ENCODE assay signal across 15 cellular contexts in genomic region chr15:69637818-69638217, GRCh38.
A peak's percentile ranks its signal among the peaks of the same experiment; 100 is the strongest.
DNase-seq lines count a peak whose midpoint lies in the region; ATAC-seq lines count a peak whose summit lies in the region.
"Had no signal": no experiment of that assay in that cellular context is flagged by ENCODE, and none has a peak within 500 bp of the region (broad histone marks: within the 10 kb centered on the region; RNA-seq: fewer than 3 reads in every experiment).

No MANE protein-coding gene starts in this region.

- H3K27me3 Mint-ChIP-seq in T-helper 2 cell treated with Interferon-gamma antibody and Interleukin-4, amounts not matched to agents 5 μg/mL and 100 μg/mL, for 36 hours (ENCODE audit: low read depth) = peaks cover 38% of the 10 kb centered on the region
- peaks cover 15% of the 10 kb centered on the region for H3K27me3 Mint-ChIP-seq in activated T-cell treated with anti-CD3 and anti-CD28 coated beads, Interleukin-2, amount 50 U/mL, for 24 hours
- H3K27me3 Mint-ChIP-seq in activated T-cell treated with anti-CD3 and anti-CD28 coated beads, Interleukin-2, amount 50 U/mL, for 4 hours (ENCODE audit: low read depth) = peaks cover 6% of the 10 kb centered on the region
- H3K27me3 Mint-ChIP-seq in activated naive CD4-positive, alpha-beta T cell treated with anti-CD3 and anti-CD28 coated beads, Interleukin-2, amount 10 ng/mL, durations not matched to agents 7 days and 5 days = peaks cover 33% of the 10 kb centered on the region

- no peak for ATAC-seq in activated T-cell treated with anti-CD3 and anti-CD28 coated beads, Interleukin-2, amount 50 U/mL, for 4 hours
- no peak for ATAC-seq in GM19351 (IDR thresholded peaks at IDR 0.05; ENCODE audit: unreplicated experiment)
- ATAC-seq: CD8-positive, alpha-beta T cell had no signal

- CTCF ChIA-PET in activated naive CD4-positive, alpha-beta T cell treated with anti-CD3 and anti-CD28 coated beads, Interleukin-2, amount 10 ng/mL, durations not matched to agents 7 days and 5 days (lab: Charles Lee) = no interaction called here

- DNase-seq in T-helper 2 cell treated with Interferon-gamma antibody and Interleukin-4, amounts not matched to agents 5 μg/mL and 100 μg/mL, for 36 hours (ENCODE audit: low spot score) = no peak
- DNase-seq in T-helper 2 cell (no peak), islet precursor cell (peak; percentile 15)
- peak; percentile 21 for DNase-seq in activated T-cell treated with anti-CD3 and anti-CD28 coated beads, Interleukin-2, amount 50 U/mL, for 24 hours
- DNase-seq in activated T-cell treated with anti-CD3 and anti-CD28 coated beads, Interleukin-2, amount 50 U/mL, for 4 hours = no peak
- DNase-seq in activated naive CD4-positive, alpha-beta T cell treated with anti-CD3 and anti-CD28 coated beads, Interleukin-2, amount 10 ng/mL, durations not matched to agents 7 days and 5 days = no peak
- DNase-seq: CD4-positive, CD25-positive, alpha-beta regulatory T cell; CD8-positive, alpha-beta T cell; DMS53; DMS79 treated with DMSO at 0.1 percent for 48 hours; GF-D8; GOT3; HFFc6 had no signal

- no peaks in the 10 kb centered on the region for H3K4me1 Mint-ChIP-seq in T-helper 2 cell treated with Interferon-gamma antibody and Interleukin-4, amounts not matched to agents 5 μg/mL and 100 μg/mL, for 36 hours (ENCODE audit: low read depth)
- H3K4me1 Mint-ChIP-seq in activated T-cell treated with anti-CD3 and anti-CD28 coated beads, Interleukin-2, amount 50 U/mL, for 24 hours (ENCODE audit: low read depth) = peaks cover 10% of the 10 kb centered on the region
- H3K4me1 Mint-ChIP-seq in activated T-cell treated with anti-CD3 and anti-CD28 coated beads, Interleukin-2, amount 50 U/mL, for 4 hours (ENCODE audit: low read depth) = peaks cover 2% of the 10 kb centered on the region
- H3K4me1 Mint-ChIP-seq in activated naive CD4-positive, alpha-beta T cell treated with anti-CD3 and anti-CD28 coated beads, Interleukin-2, amount 10 ng/mL, durations not matched to agents 7 days and 5 days = no peaks in the 10 kb centered on the region
- H3K4me1 Mint-ChIP-seq: B cell had no signal

- H3K36me3 Mint-ChIP-seq in T-helper 2 cell treated with Interferon-gamma antibody and Interleukin-4, amounts not matched to agents 5 μg/mL and 100 μg/mL, for 36 hours (ENCODE audit: low read depth) = no peaks in the 10 kb centered on the region
- H3K36me3 Mint-ChIP-seq in activated T-cell treated with anti-CD3 and anti-CD28 coated beads, Interleukin-2, amount 50 U/mL, for 24 hours (ENCODE audit: low read depth) = no peaks in the 10 kb centered on the region
- H3K36me3 Mint-ChIP-seq in activated T-cell treated with anti-CD3 and anti-CD28 coated beads, Interleukin-2, amount 50 U/mL, for 4 hours (ENCODE audit: insufficient read depth) = no peaks in the 10 kb centered on the region
- no peaks in the 10 kb centered on the region for H3K36me3 Mint-ChIP-seq in activated naive CD4-positive, alpha-beta T cell treated with anti-CD3 and anti-CD28 coated beads, Interleukin-2, amount 10 ng/mL, durations not matched to agents 7 days and 5 days
- H3K36me3 Mint-ChIP-seq: CD4-positive, CD25-positive, alpha-beta regulatory T cell; CD8-positive, alpha-beta T cell had no signal

- H3K4me3 Mint-ChIP-seq in T-helper 2 cell treated with Interferon-gamma antibody and Interleukin-4, amounts not matched to agents 5 μg/mL and 100 μg/mL, for 36 hours = no peak overlapping the region
- no peak overlapping the region for H3K4me3 Mint-ChIP-seq in activated T-cell treated with anti-CD3 and anti-CD28 coated beads, Interleukin-2, amount 50 U/mL, for 24 hours
- H3K4me3 Mint-ChIP-seq in activated T-cell treated with anti-CD3 and anti-CD28 coated beads, Interleukin-2, amount 50 U/mL, for 4 hours = no peak overlapping the region
- H3K4me3 Mint-ChIP-seq in activated naive CD4-positive, alpha-beta T cell treated with anti-CD3 and anti-CD28 coated beads, Interleukin-2, amount 10 ng/mL, durations not matched to agents 7 days and 5 days = no peak overlapping the region
- H3K4me3 Mint-ChIP-seq: B cell; CD4-positive, CD25-positive, alpha-beta regulatory T cell; CD8-positive, alpha-beta T cell; HFFc6 had no signal

- H3K27ac Mint-ChIP-seq in T-helper 2 cell treated with Interferon-gamma antibody and Interleukin-4, amounts not matched to agents 5 μg/mL and 100 μg/mL, for 36 hours = peak overlapping the region; percentile 42
- H3K27ac Mint-ChIP-seq in activated T-cell treated with anti-CD3 and anti-CD28 coated beads, Interleukin-2, amount 50 U/mL, for 24 hours = no peak overlapping the region
- no peak overlapping the region for H3K27ac Mint-ChIP-seq in activated naive CD4-positive, alpha-beta T cell treated with anti-CD3 and anti-CD28 coated beads, Interleukin-2, amount 10 ng/mL, durations not matched to agents 7 days and 5 days
- H3K27ac Mint-ChIP-seq: B cell; CD8-positive, alpha-beta T cell; HFFc6 had no signal

- peaks cover 28% of the 10 kb centered on the region for H3K9me3 Mint-ChIP-seq in T-helper 2 cell treated with Interferon-gamma antibody and Interleukin-4, amounts not matched to agents 5 μg/mL and 100 μg/mL, for 36 hours
- peaks cover 19% of the 10 kb centered on the region for H3K9me3 Mint-ChIP-seq in activated T-cell treated with anti-CD3 and anti-CD28 coated beads, Interleukin-2, amount 50 U/mL, for 24 hours
- H3K9me3 Mint-ChIP-seq in activated T-cell treated with anti-CD3 and anti-CD28 coated beads, Interleukin-2, amount 50 U/mL, for 4 hours = peaks cover 22% of the 10 kb centered on the region
- H3K9me3 Mint-ChIP-seq in activated naive CD4-positive, alpha-beta T cell treated with anti-CD3 and anti-CD28 coated beads, Interleukin-2, amount 10 ng/mL, durations not matched to agents 7 days and 5 days = peaks cover 5% of the 10 kb centered on the region

Comparison
In these comparisons a context has a peak if more than half of its experiments do, and no peak if none do; other contexts are left out.
1. DNase-seq: peak in activated T-cell treated with anti-CD3 and anti-CD28 coated beads, Interleukin-2, amount 50 U/mL, for 24 hours (single experiment) and islet precursor cell (single experiment); none in T-helper 2 cell treated with Interferon-gamma antibody and Interleukin-4, amounts not matched to agents 5 μg/mL and 100 μg/mL, for 36 hours (single experiment), T-helper 2 cell (0 of 5), activated T-cell treated with anti-CD3 and anti-CD28 coated beads, Interleukin-2, amount 50 U/mL, for 4 hours (single experiment) and activated naive CD4-positive, alpha-beta T cell treated with anti-CD3 and anti-CD28 coated beads, Interleukin-2, amount 10 ng/mL, durations not matched to agents 7 days and 5 days (single experiment).